In the genomic region with DNA sequence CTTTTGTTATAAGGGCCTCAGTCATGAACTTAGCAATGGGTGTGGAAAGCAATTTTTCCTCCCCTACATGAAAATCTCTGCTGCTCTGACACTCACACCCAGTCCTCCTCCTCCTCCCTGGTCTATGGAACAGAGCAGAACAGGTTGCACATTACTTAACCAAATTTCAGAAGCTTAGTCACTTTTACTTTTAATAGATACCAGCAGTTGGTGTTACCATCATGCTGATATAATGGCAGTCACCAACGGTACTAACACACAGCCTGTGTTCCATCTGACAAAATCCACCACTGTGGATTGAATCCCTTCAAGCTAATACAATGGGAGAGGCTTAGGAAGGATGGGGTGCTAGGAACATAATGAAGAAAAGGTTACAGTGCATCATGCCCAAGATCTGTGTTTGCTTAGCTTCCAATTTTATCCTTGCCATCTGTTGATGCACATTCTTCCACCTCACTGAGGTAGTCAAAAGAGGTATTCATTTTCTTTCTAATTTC, we compare ENCODE assay signal across 13 cellular contexts. TPM values are rescaled to one million over a fixed set of nuclear protein-coding genes. Genes with fewer than 3 reads are reported as not detected.
DNase-seq lines count a peak whose midpoint lies in the region; ATAC-seq and TF ChIP-seq lines count a peak whose summit lies in the region.
"Had no signal": no experiment of that assay in that cellular context is flagged by ENCODE, and none has a peak within 500 bp of the region (broad histone marks: within the 10 kb centered on the region; RNA-seq: fewer than 3 reads in every experiment).

No MANE protein-coding gene starts in this region.

- peak overlapping the region; percentile 91 to 97 (median 93) for H3K4me2 ChIP-seq in BLaER1 treated with 17β-estradiol and CSF1 and Interleukin-3, amounts not matched to agents 10 nM and 100 nM
- no peak overlapping the region for H3K4me2 ChIP-seq in GM23338

- no peaks in the 10 kb centered on the region for H3K9me2 ChIP-seq in GM23338 (ENCODE audit: insufficient read depth)

- H3K4me3 Mint-ChIP-seq in GM23338 (no peak overlapping the region), memory B cell (no peak overlapping the region)

- H3K79me2 ChIP-seq in GM23338 (replicated peaks; ENCODE audit: insufficient read depth): no peaks in the 10 kb centered on the region

- H3K27me3 ChIP-seq in BLaER1 treated with 17β-estradiol and CSF1 and Interleukin-3, amounts not matched to agents 10 nM and 100 nM: no peaks in the 10 kb centered on the region
- H3K27me3 ChIP-seq in GM23338 (ENCODE audit: insufficient read depth) (no peaks in the 10 kb centered on the region), vagina (no peaks in the 10 kb centered on the region)

- H3F3A ChIP-seq in GM23338 (replicated peaks; ENCODE audit: low read depth): peaks cover 37% of the 10 kb centered on the region

- H3K36me3 ChIP-seq in BLaER1 treated with 17β-estradiol and CSF1 and Interleukin-3, amounts not matched to agents 10 nM and 100 nM: peaks cover 10 to 35% (median 30%) of the 10 kb centered on the region in 11 experiments
- H3K36me3 ChIP-seq in GM23338 (ENCODE audit: insufficient read depth): peaks cover 4% of the 10 kb centered on the region; the same call in 1 of the 2 replicates
- peaks cover 20% of the 10 kb centered on the region for H3K36me3 ChIP-seq in SK-N-MC (ENCODE audit: insufficient read depth, low read length)
- peaks cover 0 to 14% of the 10 kb centered on the region in 2 donors for H3K36me3 ChIP-seq in vagina

- peaks cover 0 to 14% (median 0%) of the 10 kb centered on the region in 11 experiments; a peak in 3 of 22 replicates for H3K9me3 ChIP-seq in BLaER1 treated with 17β-estradiol and CSF1 and Interleukin-3, amounts not matched to agents 10 nM and 100 nM (replicated peaks in 1 of 11)
- no peaks in the 10 kb centered on the region for H3K9me3 ChIP-seq in SK-N-MC (ENCODE audit: low read depth, low read length)
- no peaks in the 10 kb centered on the region for H3K9me3 ChIP-seq in vagina

- DNase-seq in GM23338 (ENCODE audit: low spot score) (no peak), SK-N-MC (ENCODE audit: low read depth, low spot score) (no peak), memory B cell (ENCODE audit: low spot score in 2 of 2) (no peak), KBM-7 (no peak), OCI-M2 (lab: John Stamatoyannopoulos, UW; ENCODE audit: unreplicated experiment) (no peak), vagina (ENCODE audit: extremely low spot score in 2 of 2) (no peak)
- DNase-seq: central memory CD4-positive, alpha-beta T cell; DND-41; NCI-H1417 treated with DMSO at 0.1 percent for 48 hours; RPMI8226 had no signal

- H3K27me3 Mint-ChIP-seq in GM23338 (ENCODE audit: insufficient read depth, low read depth, poor library complexity): peaks cover 21% of the 10 kb centered on the region
- no peaks in the 10 kb centered on the region for H3K27me3 Mint-ChIP-seq in memory B cell

- no peak overlapping the region for H2AFZ ChIP-seq in GM23338

- H3K9me3 Mint-ChIP-seq in GM23338 (no peaks in the 10 kb centered on the region; the same call in 2 of the 3 replicates), memory B cell (no peaks in the 10 kb centered on the region)

- intact Hi-C loops in vagina (cut with DNase I): no loop called here

- ATAC-seq in GM23338: no peak
- ATAC-seq in memory B cell (ENCODE audit: low read depth): no peak
- no peak for ATAC-seq in HG03520 (IDR thresholded peaks at IDR 0.05; ENCODE audit: unreplicated experiment)

- peaks cover 27 to 45% (median 33%) of the 10 kb centered on the region in 11 experiments for H4K20me1 ChIP-seq in BLaER1 treated with 17β-estradiol and CSF1 and Interleukin-3, amounts not matched to agents 10 nM and 100 nM
- peaks cover 7% of the 10 kb centered on the region; the same call in 1 of the 2 replicates for H4K20me1 ChIP-seq in GM23338 (replicated peaks; ENCODE audit: insufficient read depth)

- H3K4me1 Mint-ChIP-seq in GM23338 (peaks cover 42% of the 10 kb centered on the region), memory B cell (peaks cover 33% of the 10 kb centered on the region)

- H3K4me3 ChIP-seq in BLaER1 treated with 17β-estradiol and CSF1 and Interleukin-3, amounts not matched to agents 10 nM and 100 nM: no peak overlapping the region
- H3K4me3 ChIP-seq in GM23338 (no peak overlapping the region), SK-N-MC (no peak overlapping the region), vagina (no peak overlapping the region)
- H3K4me3 ChIP-seq: skin epidermis had no signal

- H3K27ac Mint-ChIP-seq in GM23338 (0 out of 2 replicates have a peak overlapping the region, but pooled peaks have one; percentile 42), memory B cell (peak overlapping the region; percentile 69)

- no peak for TF ChIP-seq POLR2A in vagina (IDR thresholded peaks at IDR 0.05)

- peaks cover 98 to 100% (median 100%) of the 10 kb centered on the region in 10 experiments for H3K4me1 ChIP-seq in BLaER1 treated with 17β-estradiol and CSF1 and Interleukin-3, amounts not matched to agents 10 nM and 100 nM
- H3K4me1 ChIP-seq in GM23338 (ENCODE audit: insufficient read depth) (peaks cover 11% of the 10 kb centered on the region), vagina (peaks cover 62% of the 10 kb centered on the region)

- peaks cover 24% of the 10 kb centered on the region for H3K36me3 Mint-ChIP-seq in GM23338 (ENCODE audit: low read depth)
- peaks cover 9% of the 10 kb centered on the region for H3K36me3 Mint-ChIP-seq in memory B cell

- TF ChIP-seq CTCF in GM23338 (conservative IDR thresholded peaks at IDR 0.05; ENCODE audit: low read depth in 2 of 2): no peak
- no peak for TF ChIP-seq CTCF in vagina (IDR thresholded peaks at IDR 0.05)

- peak overlapping the region in 10 of 11 experiments; percentile 75 to 100 (median 88); a peak in 19 of 22 replicates for H3K27ac ChIP-seq in BLaER1 treated with 17β-estradiol and CSF1 and Interleukin-3, amounts not matched to agents 10 nM and 100 nM
- H3K27ac ChIP-seq in GM23338 (ENCODE audit: low read depth): no peak overlapping the region
- H3K27ac ChIP-seq in SK-N-MC: peak overlapping the region; percentile 78
- no peak overlapping the region for H3K27ac ChIP-seq in vagina

- in situ Hi-C loops in KBM-7 (cut with MboI; ENCODE audit: low pct_unique_long_range_greater_than_20kb, low sequenced_read_pairs): no loop called here

- H3K9ac ChIP-seq in BLaER1 treated with 17β-estradiol and CSF1 and Interleukin-3, amounts not matched to agents 10 nM and 100 nM: peak overlapping the region in 8 of 11 experiments; percentile 70 to 100 (median 90); a peak in 16 of 22 replicates
- no peak overlapping the region for H3K9ac ChIP-seq in SK-N-MC (ENCODE audit: insufficient read length)

TF ChIP-seq in GM23338, 12 proteins besides CTCF, POLR2A, EP300 and RAD21 (continues in another document):
- TF ChIP-seq ETS1 (IDR thresholded peaks at IDR 0.05): no peak
- TF ChIP-seq ZNF331 (CRISPR knock-in tag; IDR thresholded peaks at IDR 0.05; ENCODE audit: low read depth): no peak
- TF ChIP-seq EZH2 (IDR thresholded peaks at IDR 0.05; ENCODE audit: low read depth, unreplicated experiment): no peak

RNA-seq across cellular contexts. Expression of gene TPT1, which starts 9.8 kb away (rescaled TPM):
- total RNA-seq in GM23338 (2014; rRNA removed; shearing (Covaris generic)): 1,385 and 1,395 TPM in 2 replicates
- 2,519 and 3,116 TPM in 2 replicates for polyA plus RNA-seq in GM23338 (2016; fragmentation: Nextera tagmentation; extraction: Ambion mirVana)
- total RNA-seq in vagina: 3,952 TPM

Comparison
In these comparisons a context has a peak if more than half of its experiments do, and no peak if none do; other contexts are left out.
1. H3K27ac ChIP-seq: peak in BLaER1 treated with 17β-estradiol and CSF1 and Interleukin-3, amounts not matched to agents 10 nM and 100 nM (10 of 11) and SK-N-MC (single experiment); none in GM23338 (single experiment) and vagina (single experiment).